Comparison of ENCODE assay signal across 2 cellular contexts in the genomic region with DNA sequence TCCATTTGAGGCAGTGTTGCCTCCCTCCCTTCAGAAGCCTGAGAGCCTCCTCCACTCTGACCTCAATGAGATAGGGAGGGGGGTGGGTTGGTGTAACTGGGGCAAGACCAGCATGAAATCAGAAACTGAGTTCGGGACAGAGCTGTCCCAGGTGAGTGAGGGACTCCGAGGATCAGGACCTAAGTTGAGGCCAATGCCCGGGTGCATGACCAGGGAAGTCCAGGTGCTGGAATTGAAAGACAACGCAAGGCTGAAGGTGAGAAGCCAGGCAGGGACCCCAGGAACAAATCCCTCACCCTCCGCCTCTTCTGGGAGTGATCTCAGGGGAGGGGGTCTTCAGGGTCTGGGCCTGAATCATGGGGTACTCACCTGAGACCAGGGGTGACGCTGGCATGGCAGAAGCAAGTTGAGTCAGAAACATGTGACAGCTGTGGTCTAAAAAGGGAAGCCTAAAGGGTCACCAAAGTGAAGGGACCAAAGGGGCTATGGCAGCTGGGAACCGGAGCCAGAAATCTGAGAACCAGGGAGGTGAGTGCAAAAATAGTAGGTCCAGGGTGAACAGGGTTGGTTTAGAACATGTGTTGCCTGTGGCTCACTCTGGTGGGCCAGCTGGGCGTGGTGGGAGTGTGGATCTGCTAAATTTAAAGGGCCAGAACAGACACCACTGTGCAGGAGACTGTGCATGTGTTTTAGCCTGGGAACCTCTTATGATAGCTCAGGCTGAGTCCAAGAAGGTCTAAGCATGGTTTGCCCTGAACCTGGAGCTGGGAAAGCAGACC.
TF ChIP-seq lines count a peak whose summit lies in the region.

No MANE protein-coding gene starts in this region.

TF ChIP-seq in GM12878, 131 proteins besides CTCF, POLR2A, EP300 and RAD21:
- no peak for TF ChIP-seq JUND (IDR thresholded peaks at IDR 0.05; ENCODE audit: low read depth, low read length)
- no peak for TF ChIP-seq MYC (IDR thresholded peaks at IDR 0.05; ENCODE audit: insufficient read depth, insufficient read length, insufficient replicate concordance, low read length, severe bottlenecking)
- TF ChIP-seq ETV6 (conservative IDR thresholded peaks at IDR 0.05 in 1 of 2, IDR thresholded peaks at IDR 0.05 in 1 of 2; ENCODE audit: borderline replicate concordance in 1 of 2, low read depth in 1 of 2) = no peak
- TF ChIP-seq EZH2 (IDR thresholded peaks at IDR 0.05; ENCODE audit: borderline replicate concordance, control insufficient read depth, low read depth, low read length) = no peak
- no peak for TF ChIP-seq HDAC2 (IDR thresholded peaks at IDR 0.05)
- TF ChIP-seq ZNF217 (IDR thresholded peaks at IDR 0.05) = no peak
- TF ChIP-seq SRF (IDR thresholded peaks at IDR 0.05; ENCODE audit: low read depth in 2 of 2, low read length in 2 of 2) = no peak
- TF ChIP-seq, protein P1, sequence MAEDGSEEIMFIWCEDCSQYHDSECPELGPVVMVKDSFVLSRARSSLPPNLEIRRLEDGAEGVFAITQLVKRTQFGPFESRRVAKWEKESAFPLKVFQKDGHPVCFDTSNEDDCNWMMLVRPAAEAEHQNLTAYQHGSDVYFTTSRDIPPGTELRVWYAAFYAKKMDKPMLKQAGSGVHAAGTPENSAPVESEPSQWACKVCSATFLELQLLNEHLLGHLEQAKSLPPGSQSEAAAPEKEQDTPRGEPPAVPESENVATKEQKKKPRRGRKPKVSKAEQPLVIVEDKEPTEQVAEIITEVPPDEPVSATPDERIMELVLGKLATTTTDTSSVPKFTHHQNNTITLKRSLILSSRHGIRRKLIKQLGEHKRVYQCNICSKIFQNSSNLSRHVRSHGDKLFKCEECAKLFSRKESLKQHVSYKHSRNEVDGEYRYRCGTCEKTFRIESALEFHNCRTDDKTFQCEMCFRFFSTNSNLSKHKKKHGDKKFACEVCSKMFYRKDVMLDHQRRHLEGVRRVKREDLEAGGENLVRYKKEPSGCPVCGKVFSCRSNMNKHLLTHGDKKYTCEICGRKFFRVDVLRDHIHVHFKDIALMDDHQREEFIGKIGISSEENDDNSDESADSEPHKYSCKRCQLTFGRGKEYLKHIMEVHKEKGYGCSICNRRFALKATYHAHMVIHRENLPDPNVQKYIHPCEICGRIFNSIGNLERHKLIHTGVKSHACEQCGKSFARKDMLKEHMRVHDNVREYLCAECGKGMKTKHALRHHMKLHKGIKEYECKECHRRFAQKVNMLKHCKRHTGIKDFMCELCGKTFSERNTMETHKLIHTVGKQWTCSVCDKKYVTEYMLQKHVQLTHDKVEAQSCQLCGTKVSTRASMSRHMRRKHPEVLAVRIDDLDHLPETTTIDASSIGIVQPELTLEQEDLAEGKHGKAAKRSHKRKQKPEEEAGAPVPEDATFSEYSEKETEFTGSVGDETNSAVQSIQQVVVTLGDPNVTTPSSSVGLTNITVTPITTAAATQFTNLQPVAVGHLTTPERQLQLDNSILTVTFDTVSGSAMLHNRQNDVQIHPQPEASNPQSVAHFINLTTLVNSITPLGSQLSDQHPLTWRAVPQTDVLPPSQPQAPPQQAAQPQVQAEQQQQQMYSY (CRISPR knock-in tag; IDR thresholded peaks at IDR 0.05) = no peak
- no peak for TF ChIP-seq ZBTB40 (IDR thresholded peaks at IDR 0.05; ENCODE audit: borderline replicate concordance)
- TF ChIP-seq PML (IDR thresholded peaks at IDR 0.05; ENCODE audit: low read length) = no peak
- TF ChIP-seq SMC3 (IDR thresholded peaks at IDR 0.05; ENCODE audit: borderline replicate concordance, low read length) = no peak
- TF ChIP-seq, protein P2, sequence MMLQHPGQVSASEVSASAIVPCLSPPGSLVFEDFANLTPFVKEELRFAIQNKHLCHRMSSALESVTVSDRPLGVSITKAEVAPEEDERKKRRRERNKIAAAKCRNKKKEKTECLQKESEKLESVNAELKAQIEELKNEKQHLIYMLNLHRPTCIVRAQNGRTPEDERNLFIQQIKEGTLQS (IDR thresholded peaks at IDR 0.05; ENCODE audit: borderline replicate concordance, extremely low read depth, low read depth, low read length) = no peak
- TF ChIP-seq CHD2 (IDR thresholded peaks at IDR 0.05; ENCODE audit: borderline replicate concordance, low read depth, low read length) = no peak
- TF ChIP-seq YY1 (IDR thresholded peaks at IDR 0.05; ENCODE audit: low read depth, low read length) = no peak
- TF ChIP-seq SIX5 (IDR thresholded peaks at IDR 0.05; ENCODE audit: low read depth, low read length, severe bottlenecking) = no peak
- no peak for TF ChIP-seq SMAD5 (IDR thresholded peaks at IDR 0.05; ENCODE audit: low read depth)
- TF ChIP-seq NRF1 (conservative IDR thresholded peaks at IDR 0.05; ENCODE audit: low read depth, low read length) = no peak
- no peak for TF ChIP-seq SMAD1 (IDR thresholded peaks at IDR 0.05; ENCODE audit: low read depth, partially characterized antibody)
- no peak for TF ChIP-seq CBX5 (IDR thresholded peaks at IDR 0.05; ENCODE audit: low read depth)

TF ChIP-seq in HepG2, 621 proteins besides CTCF, POLR2A, EP300 and RAD21:
- TF ChIP-seq, protein P3, sequence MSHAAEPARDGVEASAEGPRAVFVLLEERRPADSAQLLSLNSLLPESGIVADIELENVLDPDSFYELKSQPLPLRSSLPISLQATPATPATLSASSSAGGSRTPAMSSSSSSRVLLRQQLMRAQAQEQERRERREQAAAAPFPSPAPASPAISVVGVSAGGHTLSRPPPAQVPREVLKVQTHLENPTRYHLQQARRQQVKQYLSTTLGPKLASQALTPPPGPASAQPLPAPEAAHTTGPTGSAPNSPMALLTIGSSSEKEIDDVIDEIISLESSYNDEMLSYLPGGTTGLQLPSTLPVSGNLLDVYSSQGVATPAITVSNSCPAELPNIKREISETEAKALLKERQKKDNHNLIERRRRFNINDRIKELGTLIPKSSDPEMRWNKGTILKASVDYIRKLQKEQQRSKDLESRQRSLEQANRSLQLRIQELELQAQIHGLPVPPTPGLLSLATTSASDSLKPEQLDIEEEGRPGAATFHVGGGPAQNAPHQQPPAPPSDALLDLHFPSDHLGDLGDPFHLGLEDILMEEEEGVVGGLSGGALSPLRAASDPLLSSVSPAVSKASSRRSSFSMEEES (CRISPR knock-in tag; IDR thresholded peaks at IDR 0.05) = no peak
- TF ChIP-seq ZNF256 (CRISPR knock-in tag; conservative IDR thresholded peaks at IDR 0.05) = no peak
- TF ChIP-seq ZNF180 (CRISPR knock-in tag; IDR thresholded peaks at IDR 0.05; ENCODE audit: borderline replicate concordance, low read depth) = no peak
- TF ChIP-seq ELK4 (CRISPR knock-in tag; IDR thresholded peaks at IDR 0.05; ENCODE audit: borderline replicate concordance) = no peak
- no peak for TF ChIP-seq ATRX (CRISPR knock-in tag; IDR thresholded peaks at IDR 0.05; ENCODE audit: borderline replicate concordance)
- no peak for TF ChIP-seq SALL2 (CRISPR knock-in tag; IDR thresholded peaks at IDR 0.05)
- TF ChIP-seq SIX1 (CRISPR knock-in tag; IDR thresholded peaks at IDR 0.05; ENCODE audit: borderline replicate concordance) = no peak
- TF ChIP-seq HES4 (CRISPR knock-in tag; IDR thresholded peaks at IDR 0.05; ENCODE audit: borderline replicate concordance) = no peak
- TF ChIP-seq JUN (CRISPR knock-in tag; IDR thresholded peaks at IDR 0.05) = no peak
- TF ChIP-seq ZFP1 (CRISPR knock-in tag; IDR thresholded peaks at IDR 0.05) = no peak
- TF ChIP-seq ZMAT3 (CRISPR knock-in tag; conservative IDR thresholded peaks at IDR 0.05) = no peak
- TF ChIP-seq, protein P4, sequence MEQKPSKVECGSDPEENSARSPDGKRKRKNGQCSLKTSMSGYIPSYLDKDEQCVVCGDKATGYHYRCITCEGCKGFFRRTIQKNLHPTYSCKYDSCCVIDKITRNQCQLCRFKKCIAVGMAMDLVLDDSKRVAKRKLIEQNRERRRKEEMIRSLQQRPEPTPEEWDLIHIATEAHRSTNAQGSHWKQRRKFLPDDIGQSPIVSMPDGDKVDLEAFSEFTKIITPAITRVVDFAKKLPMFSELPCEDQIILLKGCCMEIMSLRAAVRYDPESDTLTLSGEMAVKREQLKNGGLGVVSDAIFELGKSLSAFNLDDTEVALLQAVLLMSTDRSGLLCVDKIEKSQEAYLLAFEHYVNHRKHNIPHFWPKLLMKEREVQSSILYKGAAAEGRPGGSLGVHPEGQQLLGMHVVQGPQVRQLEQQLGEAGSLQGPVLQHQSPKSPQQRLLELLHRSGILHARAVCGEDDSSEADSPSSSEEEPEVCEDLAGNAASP (CRISPR knock-in tag; IDR thresholded peaks at IDR 0.05; ENCODE audit: borderline replicate concordance) = no peak
- no peak for TF ChIP-seq ZBTB25 (CRISPR knock-in tag; IDR thresholded peaks at IDR 0.05)
- no peak for TF ChIP-seq HNRNPK (IDR thresholded peaks at IDR 0.05; ENCODE audit: low read depth, low read length, poor library complexity, severe bottlenecking)
